Comparison of ENCODE assay signal across 2 cellular contexts in genomic region chr2:238574490-238575271, GRCh38.
TF ChIP-seq lines count a peak whose summit lies in the region.

No MANE protein-coding gene starts in this region.

TF ChIP-seq in HCT116, 20 proteins besides CTCF, POLR2A, EP300 and RAD21 (continued from another document):
- no peak for TF ChIP-seq YY1 (IDR thresholded peaks at IDR 0.05; ENCODE audit: extremely low read depth, insufficient replicate concordance, low read depth, low read length)
- TF ChIP-seq MAX (IDR thresholded peaks at IDR 0.05) = no peak
- TF ChIP-seq ZBTB33 (IDR thresholded peaks at IDR 0.05; ENCODE audit: extremely low read depth, insufficient replicate concordance, low read length) = no peak
- TF ChIP-seq EZH2phosphoT487 (IDR thresholded peaks at IDR 0.05; ENCODE audit: borderline replicate concordance) = no peak
- no peak for TF ChIP-seq EZH2 (IDR thresholded peaks at IDR 0.05)
- no peak for TF ChIP-seq SP1 (IDR thresholded peaks at IDR 0.05; ENCODE audit: low read depth)
- no peak for TF ChIP-seq CBX3 (IDR thresholded peaks at IDR 0.05; ENCODE audit: low read depth)
- no peak for TF ChIP-seq JUND (IDR thresholded peaks at IDR 0.05)
- TF ChIP-seq ZNF274 (IDR thresholded peaks at IDR 0.05; ENCODE audit: low read depth, low read length) = no peak
- TF ChIP-seq REST (IDR thresholded peaks at IDR 0.05; ENCODE audit: low read depth) = no peak
- TF ChIP-seq TCF7L2 (IDR thresholded peaks at IDR 0.05; ENCODE audit: borderline replicate concordance, extremely low read depth, insufficient read depth, insufficient read length) = no peak
- TF ChIP-seq EGR1 (IDR thresholded peaks at IDR 0.05; ENCODE audit: low read depth) = no peak

TF ChIP-seq in WTC11, 78 proteins besides CTCF, POLR2A, EP300 and RAD21 (continued from another document):
- no peak for TF ChIP-seq ZNF532 (CRISPR knock-in tag; IDR thresholded peaks at IDR 0.05; ENCODE audit: borderline replicate concordance)
- no peak for TF ChIP-seq HMGA2 (CRISPR knock-in tag; IDR thresholded peaks at IDR 0.05)
- TF ChIP-seq ARID4B (CRISPR knock-in tag; IDR thresholded peaks at IDR 0.05; ENCODE audit: borderline replicate concordance) = no peak
- TF ChIP-seq GTF2I (CRISPR knock-in tag; conservative IDR thresholded peaks at IDR 0.05) = no peak
- no peak for TF ChIP-seq ZNF281 (CRISPR knock-in tag; IDR thresholded peaks at IDR 0.05)
- no peak for TF ChIP-seq FOXK1 (CRISPR knock-in tag; IDR thresholded peaks at IDR 0.05)
- TF ChIP-seq STAT6 (CRISPR knock-in tag; conservative IDR thresholded peaks at IDR 0.05; ENCODE audit: low read depth) = no peak
- no peak for TF ChIP-seq ATF6 (CRISPR knock-in tag; IDR thresholded peaks at IDR 0.05)
- no peak for TF ChIP-seq NR1H2 (CRISPR knock-in tag; IDR thresholded peaks at IDR 0.05)
- TF ChIP-seq ATF3 (CRISPR knock-in tag; conservative IDR thresholded peaks at IDR 0.05) = no peak
- TF ChIP-seq SOX15 (CRISPR knock-in tag; IDR thresholded peaks at IDR 0.05) = no peak
- no peak for TF ChIP-seq JAZF1 (CRISPR knock-in tag; IDR thresholded peaks at IDR 0.05)
- TF ChIP-seq ATF2 (CRISPR knock-in tag; IDR thresholded peaks at IDR 0.05; ENCODE audit: borderline replicate concordance, low read depth) = no peak
- TF ChIP-seq E2F4 (CRISPR knock-in tag; IDR thresholded peaks at IDR 0.05; ENCODE audit: borderline replicate concordance, low read depth) = no peak
